Comparison of ENCODE assay signal across 10 cellular contexts in genomic region chr11:126113515-126113957, GRCh38. TPM values are rescaled to one million over a fixed set of nuclear protein-coding genes. Genes with fewer than 3 reads are reported as not detected.
DNase-seq lines count a peak whose midpoint lies in the region; ATAC-seq, FAIRE-seq and TF ChIP-seq lines count a peak whose summit lies in the region.
"Had no signal": no experiment of that assay in that cellular context is flagged by ENCODE, and none has a peak within 500 bp of the region (broad histone marks: within the 10 kb centered on the region; RNA-seq: fewer than 3 reads in every experiment).

No MANE protein-coding gene starts in this region.

- H3K4me3 ChIP-seq in thoracic aorta = no peak overlapping the region

- no peaks in the 10 kb centered on the region for H3K36me3 ChIP-seq in thoracic aorta

- peak overlapping the region; percentile 85 to 93 for H3K27ac ChIP-seq in thoracic aorta

- no peaks in the 10 kb centered on the region for H3K27me3 ChIP-seq in thoracic aorta (replicated peaks; ENCODE audit: insufficient read depth)

- peak; percentile 91 for ATAC-seq in thoracic aorta (ENCODE audit: insufficient number of reproducible peaks, low FRiP score, low read depth)
- no peak for ATAC-seq in HG03378 (IDR thresholded peaks at IDR 0.05; ENCODE audit: unreplicated experiment)
- ATAC-seq in GM19328 (IDR thresholded peaks at IDR 0.05; ENCODE audit: unreplicated experiment) = no peak

- no peaks in the 10 kb centered on the region for H3K9me3 ChIP-seq in thoracic aorta

- FAIRE-seq in islet of Langerhans (lab: Jason Lieb, UNC) = peak; percentile 91
- FAIRE-seq: GM18507 had no signal

- TF ChIP-seq CTCF in thoracic aorta (IDR thresholded peaks at IDR 0.05) = peak; percentile 15

- peaks cover 47 to 79% of the 10 kb centered on the region in 2 donors for H3K4me1 ChIP-seq in thoracic aorta (ENCODE audit: control insufficient read depth in 1 of 2, low read depth in 2 of 2)

- peak; percentile 92 for DNase-seq in AG20443 (ENCODE audit: low spot score)
- peak; percentile 90 for DNase-seq in LoVo (ENCODE audit: low spot score)
- DNase-seq in astrocyte of the hippocampus (ENCODE audit: low read depth, low spot score) = peak; percentile 95
- peak; percentile 87 for DNase-seq in thoracic aorta (ENCODE audit: low spot score)
- DNase-seq in occipital lobe (lab: John Stamatoyannopoulos, UW) = no peak
- DNase-seq: activated naive CD8-positive, alpha-beta T cell treated with anti-CD3 and anti-CD28 coated beads, Interleukin-2, amount 10 ng/mL, durations not matched to agents 7 days and 5 days had no signal

RNA-seq across cellular contexts. Expression of gene CDON, which starts 50.9 kb away (rescaled TPM):
- 10 to 100 TPM; 10.4 to 17.7 TPM for total RNA-seq in thoracic aorta
- total RNA-seq in occipital lobe = 39.8 TPM
